ENCODE assay signal across 8 cellular contexts in the genomic region with DNA sequence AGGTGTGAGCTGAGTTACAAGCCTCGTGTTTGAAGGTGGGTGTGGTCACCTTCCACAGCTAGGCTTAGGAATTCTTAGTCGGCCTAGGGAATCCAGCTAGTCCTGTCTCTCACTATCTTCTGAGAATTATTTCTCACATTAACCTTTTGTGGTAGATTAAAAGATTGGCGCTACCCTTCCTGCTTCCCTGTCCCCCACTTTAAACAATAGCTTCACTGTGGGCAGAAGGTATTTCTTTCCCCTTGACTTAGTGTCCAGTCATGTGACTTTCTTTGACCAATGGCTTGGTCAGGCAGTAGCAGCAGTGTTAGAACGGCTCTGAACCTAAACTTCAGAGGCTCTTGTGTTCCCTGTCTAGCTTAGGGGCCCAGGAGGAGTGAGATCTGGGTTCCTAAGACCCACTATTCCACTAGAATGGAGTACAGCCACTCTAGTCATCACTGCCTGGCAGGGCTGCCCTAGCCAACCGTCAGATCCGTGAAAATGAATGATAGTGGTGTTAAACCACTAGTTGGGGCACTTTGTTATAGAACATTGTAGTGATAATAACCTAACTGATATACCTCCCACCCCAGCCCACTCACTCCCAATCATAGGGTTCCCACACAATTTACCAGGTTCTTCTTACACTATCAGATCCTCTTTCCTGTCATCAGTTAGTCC. TPM values are rescaled to one million over a fixed set of nuclear protein-coding genes. Genes with fewer than 3 reads are reported as not detected.
DNase-seq lines count a peak whose midpoint lies in the region; ATAC-seq and TF ChIP-seq lines count a peak whose summit lies in the region.

No MANE protein-coding gene starts in this region.

- no peaks in the 10 kb centered on the region for H3K27me3 ChIP-seq in SK-N-SH (ENCODE audit: insufficient read depth)

- no peak overlapping the region for H3K4me2 ChIP-seq in SK-N-SH

- POLR2A ChIA-PET in SK-N-SH (lab: Yijun Ruan, JAX): interaction anchor here (1.1 kb wide), 1 partner anchor 153 kb away, joined by 4 read pairs; no protein-coding TSS in a partner anchor

- no peaks in the 10 kb centered on the region for H3K9me3 ChIP-seq in SK-N-SH
- no peaks in the 10 kb centered on the region for H3K9me3 ChIP-seq in mucosa of descending colon

- H3K27ac ChIP-seq in SK-N-SH (ENCODE audit: low read depth in 2 of 2, low read length in 1 of 2): no peak overlapping the region

- 63% methylated on average over 6 of the region's 6 CpGs for WGBS in SK-N-SH (ENCODE audit: low lambda C conversion rate)

- intact Hi-C loops in mucosa of descending colon (cut with DNase I, micrococcal nuclease): loop anchor here (5.0 to 10.0 kb wide), 3 partner anchors 151 to 384 kb away; no protein-coding TSS in a partner anchor

- no peaks in the 10 kb centered on the region for H3K9me2 ChIP-seq in SK-N-SH

- H3K79me2 ChIP-seq in SK-N-SH (ENCODE audit: insufficient read depth): no peaks in the 10 kb centered on the region

- ATAC-seq in GM18867 (IDR thresholded peaks at IDR 0.05; ENCODE audit: unreplicated experiment): peak; percentile 26
- ATAC-seq in HG02840 (IDR thresholded peaks at IDR 0.05; ENCODE audit: low FRiP score, unreplicated experiment): peak; percentile 3
- ATAC-seq in mucosa of descending colon: peak; percentile 62

- H3K36me3 ChIP-seq in SK-N-SH (replicated peaks in 1 of 2; ENCODE audit: control insufficient read depth in 1 of 2, insufficient read depth in 2 of 2, low read length in 1 of 2) (no peaks in the 10 kb centered on the region), mucosa of descending colon (ENCODE audit: low read depth) (no peaks in the 10 kb centered on the region)

- H3K9ac ChIP-seq in SK-N-SH: no peak overlapping the region

- CTCF ChIA-PET in SK-N-SH (lab: Yijun Ruan, JAX): interaction anchor here (0.7 to 5.1 kb wide), 50 partner anchors 9 to 786 kb away, joined by 3 to 61 read pairs (median 4); a partner anchor contains a TSS

- peak overlapping the region in 1 of 2 experiments; percentile 20; a peak in 1 of 4 replicates for H3K4me3 ChIP-seq in SK-N-SH (ENCODE audit: low read depth in 2 of 2, low read length in 1 of 2)
- no peak overlapping the region for H3K4me3 ChIP-seq in mucosa of descending colon
- H3K4me3 ChIP-seq in foreskin fibroblast (ENCODE audit: low read depth in 1 of 2, low read length in 2 of 2): no peak overlapping the region

- TF ChIP-seq CTCF in SK-N-SH (IDR thresholded peaks at IDR 0.05) (no peak), mucosa of descending colon (IDR thresholded peaks at IDR 0.05) (no peak), foreskin fibroblast (IDR thresholded peaks at IDR 0.05; ENCODE audit: low read depth, low read length) (no peak)

- H2AFZ ChIP-seq in SK-N-SH (ENCODE audit: low read depth): no peak overlapping the region

- no peaks in the 10 kb centered on the region for H3K4me1 ChIP-seq in SK-N-SH (ENCODE audit: control insufficient read depth in 1 of 2, insufficient read depth in 2 of 2, low read depth in 1 of 2, low read length in 1 of 2)
- peaks cover 9% of the 10 kb centered on the region for H3K4me1 ChIP-seq in mucosa of descending colon (ENCODE audit: low read depth)

- H4K20me1 ChIP-seq in SK-N-SH (ENCODE audit: insufficient read depth): no peaks in the 10 kb centered on the region

- no peaks in the 10 kb centered on the region for H3F3A ChIP-seq in SK-N-SH (replicated peaks; ENCODE audit: insufficient read depth)

- DNase-seq in SK-N-SH: no peak
- DNase-seq in mucosa of descending colon: no peak
- DNase-seq in Ammon's horn (ENCODE audit: low spot score): no peak
- no peak for DNase-seq in foreskin fibroblast
- no peak for DNase-seq in retina
- DNase-seq in anterior cingulate cortex (lab: John Stamatoyannopoulos, UW): no peak

- no peak for TF ChIP-seq RAD21 in SK-N-SH (IDR thresholded peaks at IDR 0.05; ENCODE audit: low read length)

- TF ChIP-seq EP300 in SK-N-SH (IDR thresholded peaks at IDR 0.05; ENCODE audit: borderline replicate concordance in 1 of 2, low read depth in 1 of 2, low read length in 1 of 2): no peak

TF ChIP-seq in SK-N-SH, 30 proteins besides CTCF, POLR2A, EP300 and RAD21:
- TF ChIP-seq TEAD4 (IDR thresholded peaks at IDR 0.05; ENCODE audit: borderline replicate concordance, insufficient read depth): no peak
- TF ChIP-seq, protein P1, sequence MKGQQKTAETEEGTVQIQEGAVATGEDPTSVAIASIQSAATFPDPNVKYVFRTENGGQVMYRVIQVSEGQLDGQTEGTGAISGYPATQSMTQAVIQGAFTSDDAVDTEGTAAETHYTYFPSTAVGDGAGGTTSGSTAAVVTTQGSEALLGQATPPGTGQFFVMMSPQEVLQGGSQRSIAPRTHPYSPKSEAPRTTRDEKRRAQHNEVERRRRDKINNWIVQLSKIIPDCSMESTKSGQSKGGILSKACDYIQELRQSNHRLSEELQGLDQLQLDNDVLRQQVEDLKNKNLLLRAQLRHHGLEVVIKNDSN (IDR thresholded peaks at IDR 0.05; ENCODE audit: borderline replicate concordance, low read depth): peak; percentile 42; the same call in 1 of the 2 replicates
TF ChIP-seq in SK-N-SH: peak in this region for 1.

RNA-seq across cellular contexts. Expression of a gene that starts 13.9 kb away (rescaled TPM):
- not detected in 2 replicates for polyA plus RNA-seq in SK-N-SH (2012; rRNA removed)
- polyA plus RNA-seq in SK-N-SH (2012; cell fraction: cytosol; rRNA removed): not detected in 2 replicates
- polyA plus RNA-seq in SK-N-SH (2012; cell fraction: nucleus; rRNA removed): not detected in 2 replicates
- total RNA-seq in mucosa of descending colon: not detected

RNA-seq across cellular contexts. Expression of a gene that starts 17.6 kb away (rescaled TPM):
- polyA plus RNA-seq in SK-N-SH (2012; rRNA removed): not detected in 2 replicates
- not detected in 2 replicates for polyA plus RNA-seq in SK-N-SH (2012; cell fraction: cytosol; rRNA removed)
- not detected in 2 replicates for polyA plus RNA-seq in SK-N-SH (2012; cell fraction: nucleus; rRNA removed)
- 1 to 10 TPM; 1.1 to 3.4 (median 2.5) TPM for total RNA-seq in mucosa of descending colon

Comparison
In these comparisons a context has a peak if more than half of its experiments do, and no peak if none do; other contexts are left out.
1. ATAC-seq: peak in every context shown above with its lines; median percentile 62 in mucosa of descending colon; 26 in GM18867; 3 in HG02840.